ENCODE assay signal across 27 cellular contexts in the genomic region with DNA sequence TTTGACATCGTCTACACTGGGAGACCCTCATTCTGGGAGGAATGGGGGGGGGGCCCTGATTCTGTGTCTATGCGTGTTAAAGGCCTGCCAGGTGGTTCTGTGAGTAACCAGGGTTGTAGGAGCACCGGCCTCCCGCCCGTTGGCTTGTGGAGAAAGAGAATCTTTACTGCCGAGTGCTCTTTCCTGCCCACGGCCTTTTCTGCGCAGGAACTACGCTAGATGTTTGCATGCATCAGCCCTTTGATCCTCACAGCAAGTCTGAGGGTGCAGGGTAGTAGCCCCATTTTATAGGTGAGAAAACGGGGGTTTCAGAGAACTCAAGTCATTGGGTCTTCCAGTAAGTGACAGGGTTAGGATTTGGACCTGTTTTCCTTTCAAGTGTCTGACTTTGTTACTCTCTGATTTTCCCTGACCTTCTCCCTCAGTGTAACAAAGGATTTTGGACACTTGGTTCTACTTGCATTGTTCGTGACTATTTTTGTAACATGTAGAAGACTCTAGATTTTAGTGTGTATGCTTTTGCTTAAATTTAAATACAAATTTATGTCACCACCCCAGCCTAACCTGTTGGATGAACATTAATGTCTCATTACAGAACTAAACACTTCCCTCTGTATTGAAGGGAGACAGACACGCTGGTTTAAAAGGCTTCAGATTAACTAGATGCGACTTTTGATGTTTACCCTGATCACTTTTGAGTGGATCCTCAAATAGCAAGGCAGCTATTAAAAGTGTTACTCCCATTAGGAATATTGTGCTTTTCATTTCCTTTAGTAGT. TPM values are rescaled to one million over a fixed set of nuclear protein-coding genes. Genes with fewer than 3 reads are reported as not detected.
DNase-seq lines count a peak whose midpoint lies in the region; ATAC-seq and TF ChIP-seq lines count a peak whose summit lies in the region.
"Had no signal": no experiment of that assay in that cellular context is flagged by ENCODE, and none has a peak within 500 bp of the region (broad histone marks: within the 10 kb centered on the region; RNA-seq: fewer than 3 reads in every experiment).

No MANE protein-coding gene starts in this region.

- WGBS in heart right ventricle, 2 donors, result 77 to 80% methylated on average over 13 of the region's 13 CpGs

- H4K20me1 ChIP-seq in GM23338 (replicated peaks; ENCODE audit: insufficient read depth) (no peaks in the 10 kb centered on the region; the same call in 1 of the 2 replicates), OCI-LY3 (ENCODE audit: insufficient read depth, low read length) (no peaks in the 10 kb centered on the region)
- H4K20me1 ChIP-seq: BLaER1 treated with 17β-estradiol and CSF1 and Interleukin-3, amounts not matched to agents 10 nM and 100 nM had no signal

- H2AFZ ChIP-seq in GM23338 (0 out of 2 replicates have a peak overlapping the region, but pooled peaks have one; percentile 48), OCI-LY3 (ENCODE audit: low read depth, low read length) (0 out of 2 replicates have a peak overlapping the region, but pooled peaks have one; percentile 39)
- H2AFZ ChIP-seq: parathyroid adenoma had no signal

- no peaks in the 10 kb centered on the region for H3K27me3 ChIP-seq in heart right ventricle
- H3K27me3 ChIP-seq in GM23338 (ENCODE audit: insufficient read depth), result no peaks in the 10 kb centered on the region
- H3K27me3 ChIP-seq in OCI-LY3 (ENCODE audit: low read depth, low read length), result peaks cover 7% of the 10 kb centered on the region
- no peaks in the 10 kb centered on the region for H3K27me3 ChIP-seq in upper lobe of right lung
- H3K27me3 ChIP-seq: BLaER1 treated with 17β-estradiol and CSF1 and Interleukin-3, amounts not matched to agents 10 nM and 100 nM; heart left ventricle; upper lobe of left lung had no signal

- H3K9ac ChIP-seq in OCI-LY3 (ENCODE audit: low read length), result no peak overlapping the region
- H3K9ac ChIP-seq: BLaER1 treated with 17β-estradiol and CSF1 and Interleukin-3, amounts not matched to agents 10 nM and 100 nM; parathyroid adenoma had no signal

- H3K4me1 Mint-ChIP-seq in GM23338, result peaks cover 12% of the 10 kb centered on the region; the same call in 2 of the 3 replicates
- H3K4me1 Mint-ChIP-seq: activated naive CD4-positive, alpha-beta T cell treated with anti-CD3 and anti-CD28 coated beads, Interleukin-2, amount 50 U/mL, for 24 hours had no signal

- H3K27ac Mint-ChIP-seq in GM23338, result no peak overlapping the region
- H3K27ac Mint-ChIP-seq: activated naive CD4-positive, alpha-beta T cell treated with anti-CD3 and anti-CD28 coated beads, Interleukin-2, amount 50 U/mL, for 24 hours; activated T-cell treated with anti-CD3 and anti-CD28 coated beads, Interleukin-2, amount 50 U/mL, for 24 hours had no signal

- H3K36me3 ChIP-seq in heart right ventricle (no peaks in the 10 kb centered on the region), GM23338 (ENCODE audit: insufficient read depth) (no peaks in the 10 kb centered on the region), OCI-LY3 (replicated peaks; ENCODE audit: low read depth, low read length) (no peaks in the 10 kb centered on the region), upper lobe of right lung (no peaks in the 10 kb centered on the region)
- H3K36me3 ChIP-seq: BLaER1 treated with 17β-estradiol and CSF1 and Interleukin-3, amounts not matched to agents 10 nM and 100 nM; heart left ventricle; upper lobe of left lung had no signal

- no peak for DNase-seq in heart right ventricle
- no peak for DNase-seq in Right ventricle myocardium inferior (ENCODE audit: missing footprints)
- DNase-seq in GM23338 (ENCODE audit: low spot score), result no peak
- no peak for DNase-seq in upper lobe of right lung
- DNase-seq: ACHN; activated CD8-positive, alpha-beta T cell treated with anti-CD3 and anti-CD28 coated beads, Interleukin-2, amount 10 ng/mL, durations not matched to agents 7 days and 5 days; activated T-cell treated with anti-CD3 and anti-CD28 coated beads, Interleukin-2, amount 50 U/mL, for 24 hours; Calu3; heart left ventricle; midbrain; NCI-H1436 treated with DMSO at 0.1 percent for 48 hours; NCI-H2171; NCI-H526 treated with DMSO at 0.1 percent for 48 hours; right cardiac atrium; SHP77; upper lobe of left lung had no signal

- ATAC-seq in heart right ventricle (peak in 1 of 8 donors; percentile 18), Right ventricle myocardium inferior (no peak), GM23338 (no peak; the same call in 2 of the 3 replicates), upper lobe of right lung (no peak), GM21786 (IDR thresholded peaks at IDR 0.05; ENCODE audit: unreplicated experiment) (no peak), GM21737 (IDR thresholded peaks at IDR 0.05; ENCODE audit: unreplicated experiment) (no peak), GM21528 (IDR thresholded peaks at IDR 0.05; ENCODE audit: low FRiP score, unreplicated experiment) (no peak)
- ATAC-seq: activated CD4-positive, CD25-positive, alpha-beta regulatory T cell treated with anti-CD3 and anti-CD28 coated beads, Interleukin-2, amount 50 U/mL, for 24 hours; activated CD8-positive, alpha-beta T cell treated with anti-CD3 and anti-CD28 coated beads, Interleukin-2, amount 10 ng/mL, durations not matched to agents 7 days and 5 days; left lobe of liver; right cardiac atrium had no signal

- no peaks in the 10 kb centered on the region for H3K27me3 Mint-ChIP-seq in GM23338 (ENCODE audit: insufficient read depth, low read depth, poor library complexity)

- TF ChIP-seq CTCF in heart right ventricle (IDR thresholded peaks at IDR 0.05) (no peak), GM23338 (conservative IDR thresholded peaks at IDR 0.05; ENCODE audit: low read depth in 2 of 2) (no peak), OCI-LY3 (IDR thresholded peaks at IDR 0.05; ENCODE audit: low read depth, low read length) (no peak), upper lobe of right lung (IDR thresholded peaks at IDR 0.05) (no peak)

- H3K9me2 ChIP-seq in GM23338 (ENCODE audit: insufficient read depth), result no peaks in the 10 kb centered on the region

- intact Hi-C loops in heart right ventricle (cut with DNase I), result no loop called here
- intact Hi-C loops in Right ventricle myocardium inferior (cut with DNase I), result no loop called here
- intact Hi-C loops in upper lobe of right lung (cut with DNase I), result no loop called here

- H3K9me3 ChIP-seq in heart right ventricle (peaks cover 0 to 4% (median 0%) of the 10 kb centered on the region in 11 donors), OCI-LY3 (ENCODE audit: insufficient read depth, low read length) (no peaks in the 10 kb centered on the region), upper lobe of right lung (no peaks in the 10 kb centered on the region)

- H3F3A ChIP-seq in GM23338 (replicated peaks; ENCODE audit: low read depth), result no peaks in the 10 kb centered on the region

- H3K4me3 ChIP-seq in heart right ventricle, result no peak overlapping the region
- H3K4me3 ChIP-seq in GM23338, result no peak overlapping the region
- H3K4me3 ChIP-seq in OCI-LY3 (ENCODE audit: low read length), result peak overlapping the region; percentile 51
- no peak overlapping the region for H3K4me3 ChIP-seq in upper lobe of right lung
- H3K4me3 ChIP-seq: BLaER1 treated with 17β-estradiol and CSF1 and Interleukin-3, amounts not matched to agents 10 nM and 100 nM; heart left ventricle; upper lobe of left lung had no signal

- peaks cover 0 to 67% (median 27%) of the 10 kb centered on the region in 9 donors for H3K4me1 ChIP-seq in heart right ventricle
- no peaks in the 10 kb centered on the region; the same call in 1 of the 2 replicates for H3K4me1 ChIP-seq in GM23338 (ENCODE audit: insufficient read depth)
- peaks cover 27% of the 10 kb centered on the region for H3K4me1 ChIP-seq in OCI-LY3 (ENCODE audit: low read length)
- H3K4me1 ChIP-seq in upper lobe of right lung, result peaks cover 15% of the 10 kb centered on the region
- H3K4me1 ChIP-seq: parathyroid adenoma had no signal

- H3K36me3 Mint-ChIP-seq in GM23338 (ENCODE audit: low read depth), result no peaks in the 10 kb centered on the region
- H3K36me3 Mint-ChIP-seq: activated naive CD4-positive, alpha-beta T cell treated with anti-CD3 and anti-CD28 coated beads, Interleukin-2, amount 50 U/mL, for 24 hours had no signal

- H3K4me3 Mint-ChIP-seq in GM23338, result no peak overlapping the region
- H3K4me3 Mint-ChIP-seq: activated CD8-positive, alpha-beta T cell treated with anti-CD3 and anti-CD28 coated beads, Interleukin-2, amount 10 ng/mL, durations not matched to agents 7 days and 5 days; activated naive CD4-positive, alpha-beta T cell treated with anti-CD3 and anti-CD28 coated beads, Interleukin-2, amount 50 U/mL, for 24 hours; activated T-cell treated with anti-CD3 and anti-CD28 coated beads, Interleukin-2, amount 50 U/mL, for 24 hours; central memory CD8-positive, alpha-beta T cell; nephron had no signal

- H3K79me2 ChIP-seq in GM23338 (replicated peaks; ENCODE audit: insufficient read depth) (no peaks in the 10 kb centered on the region), OCI-LY3 (ENCODE audit: low read length) (no peaks in the 10 kb centered on the region)
- H3K79me2 ChIP-seq: parathyroid adenoma had no signal

- H3K27ac ChIP-seq in heart right ventricle (peak overlapping the region in 6 of 10 donors; percentile 14 to 42 (median 22)), GM23338 (ENCODE audit: low read depth) (no peak overlapping the region), OCI-LY3 (ENCODE audit: low read length) (no peak overlapping the region), upper lobe of right lung (peak overlapping the region; percentile 60)
- H3K27ac ChIP-seq: parathyroid adenoma had no signal

- H3K9me3 Mint-ChIP-seq in GM23338, result no peaks in the 10 kb centered on the region
- H3K9me3 Mint-ChIP-seq: activated naive CD4-positive, alpha-beta T cell treated with anti-CD3 and anti-CD28 coated beads, Interleukin-2, amount 50 U/mL, for 24 hours; activated T-cell treated with anti-CD3 and anti-CD28 coated beads, Interleukin-2, amount 50 U/mL, for 24 hours; central memory CD8-positive, alpha-beta T cell had no signal

- H3K4me2 ChIP-seq in GM23338, result no peak overlapping the region
- peak overlapping the region; percentile 68 for H3K4me2 ChIP-seq in OCI-LY3 (ENCODE audit: low read length)

TF ChIP-seq in GM23338, 12 proteins besides CTCF, POLR2A, EP300 and RAD21 (continues in another document):
- no peak for TF ChIP-seq NANOG (IDR thresholded peaks at IDR 0.05; ENCODE audit: borderline replicate concordance)
- no peak for TF ChIP-seq STAT1 (IDR thresholded peaks at IDR 0.05; ENCODE audit: unreplicated experiment)
- TF ChIP-seq ZNF114 (CRISPR knock-in tag; IDR thresholded peaks at IDR 0.05), result no peak
- no peak for TF ChIP-seq EZH2 (IDR thresholded peaks at IDR 0.05; ENCODE audit: low read depth, unreplicated experiment)
- TF ChIP-seq JUNB (IDR thresholded peaks at IDR 0.05; ENCODE audit: unreplicated experiment), result no peak
- no peak for TF ChIP-seq CREB1 (CRISPR knock-in tag; IDR thresholded peaks at IDR 0.05; ENCODE audit: low read depth)

RNA-seq across cellular contexts. Expression of a gene that starts 22.0 kb away (rescaled TPM):
- total RNA-seq in heart right ventricle (10 to 100 TPM; 58.7 to 93.3 (median 78.4) TPM), Right ventricle myocardium inferior (39.6 TPM), upper lobe of right lung (52.6 TPM)
- polyA plus RNA-seq in heart right ventricle (10 to 100 TPM; 29.6 to 47.9 TPM), GM23338 (2016; fragmentation: Nextera tagmentation; extraction: Ambion mirVana) (2.2 and 3.6 TPM in 2 replicates)
- 2.7 and 8.5 TPM in 2 replicates for total RNA-seq in GM23338 (2014; rRNA removed; shearing (Covaris generic))

Comparison
In these comparisons a context has a peak if more than half of its experiments do, and no peak if none do; other contexts are left out.
1. H3K27ac ChIP-seq: peak in heart right ventricle (6 of 10) and upper lobe of right lung (single experiment); none in GM23338 (single experiment) and OCI-LY3 (single experiment).